8 cellular contexts compared by ENCODE assay signal in genomic region chr13:46126552-46127171, GRCh38. TPM values are rescaled to one million over a fixed set of nuclear protein-coding genes. Genes with fewer than 3 reads are reported as not detected.
DNase-seq lines count a peak whose midpoint lies in the region; ATAC-seq and TF ChIP-seq lines count a peak whose summit lies in the region.

No MANE protein-coding gene starts in this region.

- H3K9me3 Mint-ChIP-seq in endothelial cell (ENCODE audit: unreplicated experiment) (no peaks in the 10 kb centered on the region), naive B cell (no peaks in the 10 kb centered on the region)

- DNase-seq in AG09309 (ENCODE audit: low read depth): peak; percentile 20
- peak; percentile 57 to 82 for DNase-seq in NOMO-1 (lab: John Stamatoyannopoulos, UW; ENCODE audit: unreplicated experiment in 2 of 2)
- DNase-seq in activated CD8-positive, alpha-beta memory T cell treated with anti-CD3 and anti-CD28 coated beads for 24 hours: peak; percentile 75
- peak; percentile 85 for DNase-seq in endothelial cell (ENCODE audit: low spot score)
- peak; percentile 37 for DNase-seq in naive B cell
- DNase-seq in stimulated activated naive CD4-positive, alpha-beta T cell treated with Interleukin-2 at 50 U/mL for 16 hours (lab: John Stamatoyannopoulos, UW): peak; percentile 46

- H3K36me3 Mint-ChIP-seq in endothelial cell (ENCODE audit: low read depth, unreplicated experiment): no peaks in the 10 kb centered on the region
- peaks cover 15 to 29% of the 10 kb centered on the region in 2 donors for H3K36me3 Mint-ChIP-seq in naive B cell

- TF ChIP-seq CTCF in AG09309 (IDR thresholded peaks at IDR 0.05; ENCODE audit: control insufficient read depth, insufficient read depth, low read depth, low read length, missing control alignments) (peak; percentile 85), endothelial cell (IDR thresholded peaks at IDR 0.05; ENCODE audit: unreplicated experiment) (peak; percentile 77)

- H3K4me1 Mint-ChIP-seq in endothelial cell (ENCODE audit: unreplicated experiment): peaks cover 9% of the 10 kb centered on the region
- H3K4me1 Mint-ChIP-seq in naive B cell: peaks cover 24 to 36% (median 30%) of the 10 kb centered on the region in 3 donors

- H3K27ac Mint-ChIP-seq in endothelial cell (ENCODE audit: unreplicated experiment) (no peak overlapping the region), naive B cell (peak overlapping the region; percentile 15 to 96 (median 85))

- no peak overlapping the region for H3K4me3 ChIP-seq in AG09309 (ENCODE audit: control insufficient read depth, low read depth, low read length)

- ATAC-seq in GM18517 (IDR thresholded peaks at IDR 0.05; ENCODE audit: unreplicated experiment) (peak; percentile 75), HG03432 (IDR thresholded peaks at IDR 0.05; ENCODE audit: unreplicated experiment) (peak; percentile 73), naive B cell (ENCODE audit: low read depth in 2 of 2) (peak; percentile 89 to 90)

- H3K27me3 Mint-ChIP-seq in endothelial cell (ENCODE audit: unreplicated experiment) (peaks cover 2% of the 10 kb centered on the region), naive B cell (no peaks in the 10 kb centered on the region)

- H3K4me3 Mint-ChIP-seq in endothelial cell (ENCODE audit: unreplicated experiment) (no peak overlapping the region), naive B cell (no peak overlapping the region)

RNA-seq across cellular contexts. Expression of gene CPB2, which starts 21.8 kb away (rescaled TPM):
- not detected for total RNA-seq in endothelial cell (ENCODE audit: unreplicated experiment)
- under 1 TPM in 1 of 6 donors, not detected in 5; 0.20 TPM for polyA plus RNA-seq in naive B cell (ENCODE audit: low read depth in 6 of 6)

RNA-seq across cellular contexts. Expression of gene LCP1, which starts 55.3 kb away (rescaled TPM):
- 11.9 TPM for total RNA-seq in endothelial cell (ENCODE audit: unreplicated experiment)
- 1,000 to 10,000 TPM in 1 of 6 donors, 100 to 1,000 TPM in 5; 701 to 1,116 (median 814) TPM for polyA plus RNA-seq in naive B cell (ENCODE audit: low read depth in 6 of 6)

Comparison
In these comparisons a context has a peak if more than half of its experiments do, and no peak if none do; other contexts are left out.
1. DNase-seq: peak in every context shown above with its lines; median percentile 85 in endothelial cell; 75 in activated CD8-positive, alpha-beta memory T cell treated with anti-CD3 and anti-CD28 coated beads for 24 hours; 70 in NOMO-1; 46 in stimulated activated naive CD4-positive, alpha-beta T cell treated with Interleukin-2 at 50 U/mL for 16 hours; 37 in naive B cell; 20 in AG09309.